Comparison of ENCODE assay signal across 1 cellular context in the genomic region with DNA sequence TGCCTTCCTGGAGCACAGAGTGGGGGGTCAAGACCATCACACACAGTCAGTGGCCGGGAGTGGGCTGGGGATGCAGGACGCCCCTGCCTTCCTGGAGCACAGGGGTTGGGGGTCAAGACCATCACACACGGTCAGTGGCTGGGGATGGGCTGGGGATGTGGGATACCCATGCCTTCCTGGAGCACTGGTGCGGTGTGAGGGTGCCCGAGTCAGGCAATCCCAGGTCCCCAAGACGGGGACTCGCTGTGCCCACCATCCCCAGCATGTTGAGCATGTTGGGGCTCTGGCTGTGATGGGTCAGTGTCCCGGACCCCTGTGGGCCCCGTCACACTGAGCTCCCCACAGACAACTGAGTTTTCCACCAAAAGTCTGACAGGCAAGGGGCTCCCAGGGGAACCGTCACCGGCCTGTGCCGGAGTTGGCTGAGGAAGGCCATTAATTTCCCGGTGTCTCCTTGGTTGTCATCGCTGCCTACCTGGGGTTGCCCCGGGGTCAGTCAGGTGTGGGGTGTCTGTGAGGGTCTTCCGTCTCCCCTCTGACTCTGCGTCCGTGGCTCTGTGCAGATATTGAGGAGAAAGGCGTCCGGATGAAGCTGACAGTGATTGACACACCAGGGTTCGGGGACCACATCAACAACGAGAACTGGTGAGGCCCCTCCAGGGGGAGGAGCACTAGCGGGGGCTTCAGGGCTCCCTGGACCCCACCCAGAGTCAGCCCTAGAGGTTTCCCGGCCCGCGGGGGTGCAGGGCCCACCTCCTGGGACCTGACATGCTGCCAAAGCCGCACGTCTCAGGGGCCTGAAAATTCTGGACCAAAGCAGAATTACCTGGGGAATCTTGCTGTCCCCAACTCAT.
TF ChIP-seq lines count a peak whose summit lies in the region.

No MANE protein-coding gene starts in this region.

TF ChIP-seq in HepG2, 621 proteins besides CTCF, POLR2A, EP300 and RAD21:
- peak; percentile 42 for TF ChIP-seq RBM22 (optimal IDR thresholded peaks at IDR 0.05; ENCODE audit: low read length)
- TF ChIP-seq AGO2 (optimal IDR thresholded peaks at IDR 0.05; ENCODE audit: low read depth, low read length) = peak; percentile 63
- no peak for TF ChIP-seq KAT7 (CRISPR knock-in tag; IDR thresholded peaks at IDR 0.05; ENCODE audit: borderline replicate concordance)
TF ChIP-seq in HepG2: peak in this region for 2.
